8 cellular contexts compared by ENCODE assay signal in genomic region chr2:135741395-135742306, GRCh38. TPM values are rescaled to one million over a fixed set of nuclear protein-coding genes. Genes with fewer than 3 reads are reported as not detected.
DNase-seq lines count a peak whose midpoint lies in the region; ATAC-seq, FAIRE-seq and TF ChIP-seq lines count a peak whose summit lies in the region.

Gene UBXN4 (plus strand): TSS chr2:135741855. CDS start chr2:135741930, 75 bp downstream.

- H3K36me3 Mint-ChIP-seq in progenitor cell of endocrine pancreas (ENCODE audit: insufficient read depth): peaks cover 11% of the 10 kb centered on the region

- no peaks in the 10 kb centered on the region for H3K4me1 ChIP-seq in urinary bladder (ENCODE audit: insufficient read depth)

- intact Hi-C loops in T-helper 1 cell treated with Interleukin-12 subunit alpha and Interleukin-12 subunit beta and Interleukin-4 antibody, amounts not matched to agents 30 ng/mL and 1 ng/mL, for 36 hours (cut with micrococcal nuclease): loop anchor here (1.0 to 5.0 kb wide), 15 partner anchors 9 to 1624 kb away; partner anchors contain the start of genes CCNT2, CXCR4, DARS1 and MCM6
- intact Hi-C loops in left cardiac atrium (cut with DNase I): no loop called here

- peak within 1 kb of the TSS; percentile 94 for H3K4me3 Mint-ChIP-seq in progenitor cell of endocrine pancreas (ENCODE audit: low read depth)

- peak; percentile 67 for TF ChIP-seq CTCF in progenitor cell of endocrine pancreas (IDR thresholded peaks at IDR 0.05; ENCODE audit: unreplicated experiment)

- H3K27ac ChIP-seq in urinary bladder (ENCODE audit: low read depth): peak within 1 kb of the TSS; percentile 99

- TF ChIP-seq POLR2A in GM12891 (IDR thresholded peaks at IDR 0.05; ENCODE audit: low read depth, low read length): peak; percentile 88

- peaks cover 15% of the 10 kb centered on the region for H3K4me1 Mint-ChIP-seq in progenitor cell of endocrine pancreas (ENCODE audit: low read depth)

- peak within 1 kb of the TSS; percentile 100 for H3K27ac Mint-ChIP-seq in progenitor cell of endocrine pancreas

- H3K9me3 Mint-ChIP-seq in progenitor cell of endocrine pancreas (ENCODE audit: low read depth): no peaks in the 10 kb centered on the region

- ATAC-seq in HG02852 (IDR thresholded peaks at IDR 0.05; ENCODE audit: unreplicated experiment): peak; percentile 88
- peak; percentile 98 for ATAC-seq in left cardiac atrium

- no peaks in the 10 kb centered on the region for H3K27me3 Mint-ChIP-seq in progenitor cell of endocrine pancreas

- 1% methylated on average over 92 of the region's 92 CpGs for WGBS in urinary bladder

- peak within 1 kb of the TSS; percentile 86 for H3K4me3 ChIP-seq in urinary bladder (ENCODE audit: low read depth, low read length)

- peak; percentile 86 for DNase-seq in GM12891 (ENCODE audit: insufficient read length, low spot score)
- DNase-seq in NCI-H146 (lab: John Stamatoyannopoulos, UW): peak; percentile 99
- peak; percentile 97 for DNase-seq in amniotic stem cell (lab: John Stamatoyannopoulos, UW)
- DNase-seq in left cardiac atrium: peak; percentile 98
- peak; percentile 90 for DNase-seq in progenitor cell of endocrine pancreas (ENCODE audit: low spot score, unreplicated experiment)

- no peaks in the 10 kb centered on the region for H3K36me3 ChIP-seq in urinary bladder (ENCODE audit: insufficient read depth)

- peak; percentile 99 for FAIRE-seq in GM12891 (lab: Jason Lieb, UNC)

TF ChIP-seq in GM12891, 5 proteins besides CTCF, POLR2A, EP300 and RAD21:
- TF ChIP-seq TAF1 (IDR thresholded peaks at IDR 0.05; ENCODE audit: low read depth, low read length) (peak; percentile 50), POLR2AphosphoS5 (IDR thresholded peaks at IDR 0.05; ENCODE audit: low read depth, low read length) (peak; percentile 82), SPI1 (IDR thresholded peaks at IDR 0.05; ENCODE audit: low read depth, low read length) (no peak)
TF ChIP-seq in GM12891: peak in this region for 2.

RNA-seq across cellular contexts. Expression of gene UBXN4, which starts in this region (rescaled TPM):
- polyA plus RNA-seq in GM12891 (2012; ENCODE audit: low read depth, missing spikeins): 38.1 TPM
- total RNA-seq in T-helper 1 cell treated with Interleukin-12 subunit alpha and Interleukin-12 subunit beta and Interleukin-4 antibody, amounts not matched to agents 30 ng/mL and 1 ng/mL, for 36 hours: 133 and 136 TPM in 2 replicates
- total RNA-seq in left cardiac atrium (10 to 100 TPM; 56.6 to 75.8 TPM), progenitor cell of endocrine pancreas (140 and 143 TPM in 2 replicates), urinary bladder (107 TPM)
- polyA plus RNA-seq in urinary bladder: 46.6 TPM

Comparison
In these comparisons a context has a peak if more than half of its experiments do, and no peak if none do; other contexts are left out.
1. Peak in every context shown above with its lines: DNase-seq, ATAC-seq, H3K4me3 ChIP-seq and H3K27ac ChIP-seq.